14 cellular contexts compared by ENCODE assay signal in genomic region chr1:81834921-81835698, GRCh38. TPM values are rescaled to one million over a fixed set of nuclear protein-coding genes. Genes with fewer than 3 reads are reported as not detected.
DNase-seq lines count a peak whose midpoint lies in the region; ATAC-seq lines count a peak whose summit lies in the region.
"Had no signal": no experiment of that assay in that cellular context is flagged by ENCODE, and none has a peak within 500 bp of the region (broad histone marks: within the 10 kb centered on the region; RNA-seq: fewer than 3 reads in every experiment).

No MANE protein-coding gene starts in this region.

- intact Hi-C loops in left cardiac atrium (cut with DNase I), result no loop called here

- ATAC-seq in left cardiac atrium (peak; percentile 79 to 91), HG03025 (IDR thresholded peaks at IDR 0.05; ENCODE audit: low FRiP score, unreplicated experiment) (no peak), GM21528 (IDR thresholded peaks at IDR 0.05; ENCODE audit: low FRiP score, unreplicated experiment) (no peak)
- ATAC-seq: activated naive CD8-positive, alpha-beta T cell treated with anti-CD3 and anti-CD28 coated beads, Interleukin-2, amount 50 U/mL, for 24 hours had no signal

- H3K4me3 ChIP-seq in skeletal muscle cell (ENCODE audit: low read depth, low read length), result no peak overlapping the region
- H3K4me3 ChIP-seq: lower lobe of right lung had no signal

- DNase-seq in H4 (ENCODE audit: low spot score), result peak; percentile 47
- DNase-seq in astrocyte of the hippocampus (ENCODE audit: low read depth, low spot score), result peak; percentile 70
- DNase-seq in left cardiac atrium, result peak; percentile 34
- DNase-seq in skeletal muscle cell (ENCODE audit: low read depth), result peak; percentile 47
- DNase-seq in RKO (ENCODE audit: low spot score), result no peak
- DNase-seq in NCI-H146 treated with DMSO at 0.1 percent for 48 hours (lab: John Stamatoyannopoulos, UW; ENCODE audit: unreplicated experiment), result no peak
- DNase-seq: activated naive CD8-positive, alpha-beta T cell treated with anti-CD3 and anti-CD28 coated beads, Interleukin-2, amount 50 U/mL, for 24 hours; Calu3; lower lobe of right lung; NCI-H1694 had no signal

RNA-seq across cellular contexts. Expression of gene ADGRL2, which starts 34.4 kb away (rescaled TPM):
- 29.4 and 36.4 TPM in 2 replicates for total RNA-seq in H4 (2014; rRNA removed; shearing (Covaris generic))
- total RNA-seq in left cardiac atrium, result 10 to 100 TPM; 57.4 to 64.4 TPM
- total RNA-seq: activated CD8-positive, alpha-beta memory T cell treated with anti-CD3 and anti-CD28 coated beads for 36 hours; T-helper 2 cell treated with Interferon-gamma antibody and Interleukin-4, amounts not matched to agents 100 ng/mL and 5 ng/mL, for 36 hours had no signal

Comparison
In these comparisons a context has a peak if more than half of its experiments do, and no peak if none do; other contexts are left out.
1. DNase-seq: peak in H4 (single experiment), astrocyte of the hippocampus (single experiment), left cardiac atrium (single experiment) and skeletal muscle cell (single experiment); none in RKO (single experiment) and NCI-H146 treated with DMSO at 0.1 percent for 48 hours (single experiment).
2. ATAC-seq: peak in left cardiac atrium (2 of 2); none in HG03025 (single experiment) and GM21528 (single experiment).